ENCODE assay signal across 7 cellular contexts in the genomic region with DNA sequence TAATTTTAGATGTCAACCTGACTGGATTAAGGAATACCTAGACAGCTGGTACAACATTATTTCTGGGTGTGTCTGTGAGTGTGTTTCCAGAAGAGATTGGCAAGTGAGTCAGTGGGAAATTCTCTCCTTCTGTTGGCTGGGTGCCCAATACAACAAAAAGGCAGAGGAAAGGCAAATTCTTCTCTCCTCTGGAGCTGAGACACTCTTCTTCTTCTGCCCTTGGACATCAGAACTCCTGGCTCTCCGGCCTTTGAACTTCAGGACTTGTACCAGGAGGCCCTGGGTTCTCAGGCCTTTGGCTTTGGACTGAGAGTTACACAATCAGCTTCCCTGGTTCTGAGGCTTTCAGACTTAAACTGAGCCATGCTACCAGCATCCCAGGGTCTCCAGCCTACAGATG. TPM values are rescaled to one million over a fixed set of nuclear protein-coding genes. Genes with fewer than 3 reads are reported as not detected.
DNase-seq lines count a peak whose midpoint lies in the region; ATAC-seq and TF ChIP-seq lines count a peak whose summit lies in the region.
"Had no signal": no experiment of that assay in that cellular context is flagged by ENCODE, and none has a peak within 500 bp of the region (broad histone marks: within the 10 kb centered on the region; RNA-seq: fewer than 3 reads in every experiment).

No MANE protein-coding gene starts in this region.

- H3K4me1 Mint-ChIP-seq in activated CD4-positive, alpha-beta T cell treated with anti-CD3 and anti-CD28 coated beads, Interleukin-2, amount 10 ng/mL, durations not matched to agents 24 days and 14 days, result peaks cover 13% of the 10 kb centered on the region

- H3K4me3 Mint-ChIP-seq in activated CD4-positive, alpha-beta T cell treated with anti-CD3 and anti-CD28 coated beads, Interleukin-2, amount 10 ng/mL, durations not matched to agents 24 days and 14 days, result no peak overlapping the region

- intact Hi-C loops in activated CD4-positive, alpha-beta T cell treated with anti-CD3 and anti-CD28 coated beads, Interleukin-2, amount 10 ng/mL, durations not matched to agents 24 days and 14 days (cut with micrococcal nuclease), result no loop called here

- DNase-seq in HK-2 (ENCODE audit: unreplicated experiment), result peak; percentile 62
- DNase-seq in amniotic epithelial cell (ENCODE audit: low read depth), result peak; percentile 80
- no peak for DNase-seq in omental fat pad (ENCODE audit: low spot score)
- no peak for DNase-seq in islet precursor cell
- no peak for DNase-seq in activated CD4-positive, alpha-beta T cell treated with anti-CD3 and anti-CD28 coated beads, Interleukin-2, amount 10 ng/mL, durations not matched to agents 24 days and 14 days
- DNase-seq: amygdala had no signal

- ATAC-seq in omental fat pad (ENCODE audit: low FRiP score) (peak; percentile 71), GM19395 (IDR thresholded peaks at IDR 0.05; ENCODE audit: unreplicated experiment) (no peak)

- no peaks in the 10 kb centered on the region for H3K27me3 Mint-ChIP-seq in activated CD4-positive, alpha-beta T cell treated with anti-CD3 and anti-CD28 coated beads, Interleukin-2, amount 10 ng/mL, durations not matched to agents 24 days and 14 days

- H3K9me3 Mint-ChIP-seq in activated CD4-positive, alpha-beta T cell treated with anti-CD3 and anti-CD28 coated beads, Interleukin-2, amount 10 ng/mL, durations not matched to agents 24 days and 14 days, result no peaks in the 10 kb centered on the region

- no peak overlapping the region for H3K27ac Mint-ChIP-seq in activated CD4-positive, alpha-beta T cell treated with anti-CD3 and anti-CD28 coated beads, Interleukin-2, amount 10 ng/mL, durations not matched to agents 24 days and 14 days

- TF ChIP-seq CTCF in omental fat pad (IDR thresholded peaks at IDR 0.05), result no peak

- peaks cover 30% of the 10 kb centered on the region for H3K36me3 Mint-ChIP-seq in activated CD4-positive, alpha-beta T cell treated with anti-CD3 and anti-CD28 coated beads, Interleukin-2, amount 10 ng/mL, durations not matched to agents 24 days and 14 days (ENCODE audit: low read depth)

RNA-seq across cellular contexts. Expression of gene BTN3A1, which starts 7.8 kb away (rescaled TPM):
- 10 to 100 TPM; 14.4 to 24.6 (median 17.7) TPM for total RNA-seq in omental fat pad
- total RNA-seq in activated CD4-positive, alpha-beta T cell treated with anti-CD3 and anti-CD28 coated beads, Interleukin-2, amount 10 ng/mL, durations not matched to agents 24 days and 14 days, result 29.6 and 33.2 TPM in 2 replicates

RNA-seq across cellular contexts. Expression of gene BTN2A2, which starts 11.4 kb away (rescaled TPM):
- 10 to 100 TPM in 1 of 4 donors, 1 to 10 TPM in 3; 6.5 to 14.2 (median 7.4) TPM for total RNA-seq in omental fat pad
- total RNA-seq in activated CD4-positive, alpha-beta T cell treated with anti-CD3 and anti-CD28 coated beads, Interleukin-2, amount 10 ng/mL, durations not matched to agents 24 days and 14 days, result 23.8 and 25.0 TPM in 2 replicates

RNA-seq across cellular contexts. Expression of gene BTN3A2, which starts 29.3 kb away (rescaled TPM):
- total RNA-seq in omental fat pad, result 10 to 100 TPM; 15.7 to 39.7 (median 20.5) TPM
- total RNA-seq in activated CD4-positive, alpha-beta T cell treated with anti-CD3 and anti-CD28 coated beads, Interleukin-2, amount 10 ng/mL, durations not matched to agents 24 days and 14 days, result 48.0 and 50.8 TPM in 2 replicates

RNA-seq across cellular contexts. Expression of gene BTN3A3, which starts 46.0 kb away (rescaled TPM):
- total RNA-seq in omental fat pad, result 10 to 100 TPM; 12.7 to 27.2 (median 18.0) TPM
- 37.7 and 38.2 TPM in 2 replicates for total RNA-seq in activated CD4-positive, alpha-beta T cell treated with anti-CD3 and anti-CD28 coated beads, Interleukin-2, amount 10 ng/mL, durations not matched to agents 24 days and 14 days

Comparison
In these comparisons a context has a peak if more than half of its experiments do, and no peak if none do; other contexts are left out.
1. DNase-seq: peak in HK-2 (single experiment) and amniotic epithelial cell (single experiment); none in omental fat pad (single experiment), islet precursor cell (single experiment) and activated CD4-positive, alpha-beta T cell treated with anti-CD3 and anti-CD28 coated beads, Interleukin-2, amount 10 ng/mL, durations not matched to agents 24 days and 14 days (single experiment).